ENCODE assay signal across 8 cellular contexts in genomic region chr19:55370305-55370988, GRCh38. TPM values are rescaled to one million over a fixed set of nuclear protein-coding genes. Genes with fewer than 3 reads are reported as not detected.
A peak's percentile ranks its signal among the peaks of the same experiment; 100 is the strongest.
DNase-seq lines count a peak whose midpoint lies in the region; ATAC-seq and TF ChIP-seq lines count a peak whose summit lies in the region.

IL11 (minus strand) TSS chr19:55370463; CDS start chr19:55370310, 153 bp downstream.

- H3K36me3 ChIP-seq in SJCRH30 (no peaks in the 10 kb centered on the region), rectal smooth muscle tissue (ENCODE audit: control insufficient read depth, insufficient read depth, low read length) (no peaks in the 10 kb centered on the region)

- no peak within 1 kb of the TSS for H3K9ac ChIP-seq in rectal smooth muscle tissue (ENCODE audit: low read length)

- H3K27ac ChIP-seq in SJCRH30 = peak within 1 kb of the TSS; percentile 46
- no peak within 1 kb of the TSS for H3K27ac ChIP-seq in rectal smooth muscle tissue (ENCODE audit: low read depth, low read length)

- no peak for ATAC-seq in GM18502 (IDR thresholded peaks at IDR 0.05; ENCODE audit: poor library complexity, unreplicated experiment)

- H3K4me3 ChIP-seq in SJCRH30 (peak within 1 kb of the TSS; percentile 76), epithelial cell of proximal tubule (ENCODE audit: low read depth, low read length) (peak within 1 kb of the TSS; percentile 48), rectal smooth muscle tissue (ENCODE audit: low read length) (peak within 1 kb of the TSS; percentile 48)

- H3K4me1 ChIP-seq in SJCRH30 = peaks cover 31% of the 10 kb centered on the region
- no peaks in the 10 kb centered on the region for H3K4me1 ChIP-seq in rectal smooth muscle tissue (ENCODE audit: control insufficient read depth, insufficient read depth, low read length)

- no peaks in the 10 kb centered on the region for H3K9me3 ChIP-seq in SJCRH30 (replicated peaks)

- peak; percentile 84 for DNase-seq in GM03348 (ENCODE audit: low spot score)
- peak; percentile 44 to 55 for DNase-seq in SJCRH30
- no peak for DNase-seq in epithelial cell of proximal tubule (ENCODE audit: low read depth)
- no peak for DNase-seq in effector CD4-positive, alpha-beta T cell
- DNase-seq in Ammon's horn (ENCODE audit: low spot score) = no peak
- DNase-seq in activated effector memory CD4-positive, alpha-beta T cell treated with Interleukin-2 at 50 U/mL for 16 hours = no peak

- no peak for TF ChIP-seq CTCF in epithelial cell of proximal tubule (conservative IDR thresholded peaks at IDR 0.05; ENCODE audit: low read depth, low read length)

- H3K27me3 ChIP-seq in SJCRH30 (no peaks in the 10 kb centered on the region), rectal smooth muscle tissue (ENCODE audit: control insufficient read depth, insufficient read depth, low read length) (peaks cover 40% of the 10 kb centered on the region)

RNA-seq across cellular contexts. Expression of gene IL11, which starts in this region (rescaled TPM):
- total RNA-seq in SJCRH30 (2014; rRNA removed; shearing (Covaris generic)) = 16.7 and 17.8 TPM in 2 replicates
- total RNA-seq in epithelial cell of proximal tubule = 31.0 and 42.8 TPM in 2 replicates

Comparison
In these comparisons a context has a peak if more than half of its experiments do, and no peak if none do; other contexts are left out.
1. DNase-seq: peak in GM03348 (single experiment) and SJCRH30 (2 of 2); none in epithelial cell of proximal tubule (single experiment), effector CD4-positive, alpha-beta T cell (single experiment), Ammon's horn (single experiment) and activated effector memory CD4-positive, alpha-beta T cell treated with Interleukin-2 at 50 U/mL for 16 hours (single experiment).
2. Peak in every context shown above with its lines, with median percentiles within 50 percentile points of each other: H3K4me3 ChIP-seq.